Comparison of ENCODE assay signal across 1 cellular context in genomic region chr20:1905009-1905408, GRCh38.
TF ChIP-seq lines count a peak whose summit lies in the region.

No MANE protein-coding gene starts in this region.

TF ChIP-seq in IMR-90, 13 proteins besides CTCF, POLR2A, EP300 and RAD21 (continued from another document):
- TF ChIP-seq, protein P1, sequence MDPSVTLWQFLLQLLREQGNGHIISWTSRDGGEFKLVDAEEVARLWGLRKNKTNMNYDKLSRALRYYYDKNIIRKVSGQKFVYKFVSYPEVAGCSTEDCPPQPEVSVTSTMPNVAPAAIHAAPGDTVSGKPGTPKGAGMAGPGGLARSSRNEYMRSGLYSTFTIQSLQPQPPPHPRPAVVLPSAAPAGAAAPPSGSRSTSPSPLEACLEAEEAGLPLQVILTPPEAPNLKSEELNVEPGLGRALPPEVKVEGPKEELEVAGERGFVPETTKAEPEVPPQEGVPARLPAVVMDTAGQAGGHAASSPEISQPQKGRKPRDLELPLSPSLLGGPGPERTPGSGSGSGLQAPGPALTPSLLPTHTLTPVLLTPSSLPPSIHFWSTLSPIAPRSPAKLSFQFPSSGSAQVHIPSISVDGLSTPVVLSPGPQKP (IDR thresholded peaks at IDR 0.05; ENCODE audit: borderline replicate concordance, low read depth, low read length): no peak
- TF ChIP-seq BHLHE40 (IDR thresholded peaks at IDR 0.05; ENCODE audit: low read depth, low read length) (no peak), NFE2L2 (IDR thresholded peaks at IDR 0.05; ENCODE audit: low read depth, low read length) (no peak), CEBPB (IDR thresholded peaks at IDR 0.05; ENCODE audit: low read depth, low read length) (no peak), MAFK (IDR thresholded peaks at IDR 0.05; ENCODE audit: low read depth, low read length) (no peak), FOS (IDR thresholded peaks at IDR 0.05; ENCODE audit: low read depth, low read length) (no peak), MAZ (IDR thresholded peaks at IDR 0.05; ENCODE audit: borderline replicate concordance, low read depth, low read length) (no peak), RCOR1 (IDR thresholded peaks at IDR 0.05; ENCODE audit: insufficient replicate concordance, low read length) (no peak), MXI1 (IDR thresholded peaks at IDR 0.05; ENCODE audit: borderline replicate concordance, low read depth, low read length) (no peak)
- TF ChIP-seq, protein P2, sequence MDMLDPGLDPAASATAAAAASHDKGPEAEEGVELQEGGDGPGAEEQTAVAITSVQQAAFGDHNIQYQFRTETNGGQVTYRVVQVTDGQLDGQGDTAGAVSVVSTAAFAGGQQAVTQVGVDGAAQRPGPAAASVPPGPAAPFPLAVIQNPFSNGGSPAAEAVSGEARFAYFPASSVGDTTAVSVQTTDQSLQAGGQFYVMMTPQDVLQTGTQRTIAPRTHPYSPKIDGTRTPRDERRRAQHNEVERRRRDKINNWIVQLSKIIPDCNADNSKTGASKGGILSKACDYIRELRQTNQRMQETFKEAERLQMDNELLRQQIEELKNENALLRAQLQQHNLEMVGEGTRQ (IDR thresholded peaks at IDR 0.05; ENCODE audit: low read depth, low read length): no peak
TF ChIP-seq in IMR-90: peak in this region for 0.
